ENCODE assay signal across 28 cellular contexts in genomic region chr1:111008031-111008430, GRCh38.
"Had no signal": no experiment of that assay in that cellular context is flagged by ENCODE, and none has a peak within 500 bp of the region (broad histone marks: within the 10 kb centered on the region; RNA-seq: fewer than 3 reads in every experiment).

No MANE protein-coding gene starts in this region.

- H3K4me3 Mint-ChIP-seq: stimulated activated effector memory CD8-positive, alpha-beta T cell treated with anti-CD3 and anti-CD28 coated beads, Interleukin-12 subunit alpha, Interleukin-12 subunit beta, amount 100 ng/mL, for 72 hours; stimulated activated memory B cell treated with anti-CD40 and anti-IgM and Interleukin-4, amounts not matched to agents 10 μg/mL and 1 μg/mL and 100 μg/mL, for 72 hours; stimulated activated naive B cell treated with anti-CD40 and anti-IgM and Interleukin-4, amounts not matched to agents 10 μg/mL and 1 μg/mL and 100 μg/mL, for 72 hours; stimulated activated naive CD8-positive, alpha-beta T cell treated with anti-CD3 and anti-CD28 coated beads, Interleukin-15, amount 100 ng/mL, for 72 hours; stimulated activated naive CD8-positive, alpha-beta T cell treated with anti-CD3 and anti-CD28 coated beads, Interleukin-15, Interleukin-2, amounts not matched to agents 100 ng/mL and 50 ng/mL, for 24 hours; type B pancreatic cell had no signal

- H3K27me3 Mint-ChIP-seq: type B pancreatic cell had no signal

- H3K4me1 Mint-ChIP-seq: stimulated activated effector memory CD8-positive, alpha-beta T cell treated with anti-CD3 and anti-CD28 coated beads, Interleukin-12 subunit alpha, Interleukin-12 subunit beta, amount 100 ng/mL, for 72 hours; stimulated activated memory B cell treated with anti-CD40 and anti-IgM and Interleukin-4, amounts not matched to agents 10 μg/mL and 1 μg/mL and 100 μg/mL, for 72 hours; stimulated activated naive B cell treated with anti-CD40 and anti-IgM and Interleukin-4, amounts not matched to agents 10 μg/mL and 1 μg/mL and 100 μg/mL, for 72 hours; stimulated activated naive CD8-positive, alpha-beta T cell treated with anti-CD3 and anti-CD28 coated beads, Interleukin-15, amount 100 ng/mL, for 72 hours had no signal

- H3K9me3 Mint-ChIP-seq: stimulated activated effector memory CD8-positive, alpha-beta T cell treated with anti-CD3 and anti-CD28 coated beads, Interleukin-12 subunit alpha, Interleukin-12 subunit beta, amount 100 ng/mL, for 72 hours; type B pancreatic cell had no signal

- H3K9me3 ChIP-seq: testis, thoracic aorta, thyroid gland, uterus had no signal

- H3K4me3 ChIP-seq: stomach, suprapubic skin, testis, thoracic aorta, thyroid gland, tibial artery, tibial nerve, transverse colon, upper lobe of left lung, upper lobe of right lung, uterus, vagina had no signal

- DNase-seq: stimulated activated CD4-positive, alpha-beta T cell treated with anti-CD3 and anti-CD28 coated beads, Interleukin-2, amount 100 ng/mL, for 24 hours; stimulated activated CD4-positive, alpha-beta T cell treated with anti-CD3 and anti-CD28 coated beads, Interleukin-2, amount 100 ng/mL, for 48 hours; stimulated activated CD4-positive, alpha-beta T cell treated with anti-CD3 and anti-CD28 coated beads, Interleukin-4, amount 100 ng/mL, for 1 hour; stimulated activated CD4-positive, alpha-beta T cell treated with anti-CD3 and anti-CD28 coated beads, Interleukin-4, amount 100 ng/mL, for 24 hours; stimulated activated CD4-positive, alpha-beta T cell treated with anti-CD3 and anti-CD28 coated beads, Interleukin-4, amount 100 ng/mL, for 4 hours; stimulated activated CD8-positive, alpha-beta memory T cell treated with anti-CD3 and anti-CD28 coated beads, Interleukin-4, amount 100 ng/mL, for 48 hours; stimulated activated naive B cell treated with anti-CD40 and anti-IgM and Interleukin-4, amounts not matched to agents 10 μg/mL and 1 μg/mL and 100 μg/mL, for 72 hours; stimulated activated naive CD4-positive, alpha-beta T cell; stimulated activated naive CD4-positive, alpha-beta T cell treated with Interleukin-2 at 50 U/mL for 16 hours; stimulated activated naive CD8-positive, alpha-beta T cell treated with anti-CD3 and anti-CD28 coated beads, Interleukin-15, amount 100 ng/mL, for 72 hours; stimulated activated naive CD8-positive, alpha-beta T cell treated with anti-CD3 and anti-CD28 coated beads, Interleukin-15, Interleukin-2, amounts not matched to agents 100 U/mL and 50 U/mL, for 24 hours; stomach; substantia nigra; testis; thyroid gland; tibial artery; transverse colon; upper lobe of left lung; upper lobe of right lung; uterus had no signal

- H3K4me1 ChIP-seq: stomach, suprapubic skin, testis, thyroid gland, tibial artery, tibial nerve, transverse colon, upper lobe of left lung, upper lobe of right lung, uterus, vagina had no signal

- H3K27ac ChIP-seq: stomach, suprapubic skin, testis, thoracic aorta, thyroid gland, tibial artery, tibial nerve, transverse colon, upper lobe of left lung, upper lobe of right lung, uterus, vagina had no signal

- H3K27me3 ChIP-seq: suprapubic skin, testis, thyroid gland, tibial artery, tibial nerve, transverse colon, upper lobe of left lung, uterus, vagina had no signal

- H3K36me3 Mint-ChIP-seq: stimulated activated effector memory CD8-positive, alpha-beta T cell treated with anti-CD3 and anti-CD28 coated beads, Interleukin-12 subunit alpha, Interleukin-12 subunit beta, amount 100 ng/mL, for 72 hours; type B pancreatic cell had no signal

- H3K27ac Mint-ChIP-seq: stimulated activated effector memory CD8-positive, alpha-beta T cell treated with anti-CD3 and anti-CD28 coated beads, Interleukin-12 subunit alpha, Interleukin-12 subunit beta, amount 100 ng/mL, for 72 hours; stimulated activated memory B cell treated with anti-CD40 and anti-IgM and Interleukin-4, amounts not matched to agents 10 μg/mL and 1 μg/mL and 100 μg/mL, for 72 hours; stimulated activated naive B cell treated with anti-CD40 and anti-IgM and Interleukin-4, amounts not matched to agents 10 μg/mL and 1 μg/mL and 100 μg/mL, for 72 hours; stimulated activated naive CD8-positive, alpha-beta T cell treated with anti-CD3 and anti-CD28 coated beads, Interleukin-15, amount 100 ng/mL, for 72 hours; stimulated activated naive CD8-positive, alpha-beta T cell treated with anti-CD3 and anti-CD28 coated beads, Interleukin-15, Interleukin-2, amounts not matched to agents 100 ng/mL and 50 ng/mL, for 24 hours; type B pancreatic cell had no signal

- H3K36me3 ChIP-seq: stomach, suprapubic skin, thoracic aorta, thyroid gland, tibial artery, tibial nerve, transverse colon, upper lobe of left lung, upper lobe of right lung, uterus, vagina had no signal

- ATAC-seq: stimulated activated effector memory CD8-positive, alpha-beta T cell treated with anti-CD3 and anti-CD28 coated beads, Interleukin-12 subunit alpha, Interleukin-12 subunit beta, amount 100 ng/mL, for 72 hours; stimulated activated memory B cell treated with anti-CD40 and anti-IgM and Interleukin-4, amounts not matched to agents 10 μg/mL and 1 μg/mL and 100 μg/mL, for 72 hours; stimulated activated naive B cell treated with anti-CD40 and anti-IgM and Interleukin-4, amounts not matched to agents 10 μg/mL and 1 μg/mL and 100 μg/mL, for 72 hours; stimulated activated naive CD8-positive, alpha-beta T cell treated with anti-CD3 and anti-CD28 coated beads, Interleukin-15, amount 100 ng/mL, for 72 hours; stimulated activated naive CD8-positive, alpha-beta T cell treated with anti-CD3 and anti-CD28 coated beads, Interleukin-15, Interleukin-2, amounts not matched to agents 100 U/mL and 50 U/mL, for 24 hours; upper lobe of right lung had no signal
